ENCODE assay signal across 25 cellular contexts in the genomic region with DNA sequence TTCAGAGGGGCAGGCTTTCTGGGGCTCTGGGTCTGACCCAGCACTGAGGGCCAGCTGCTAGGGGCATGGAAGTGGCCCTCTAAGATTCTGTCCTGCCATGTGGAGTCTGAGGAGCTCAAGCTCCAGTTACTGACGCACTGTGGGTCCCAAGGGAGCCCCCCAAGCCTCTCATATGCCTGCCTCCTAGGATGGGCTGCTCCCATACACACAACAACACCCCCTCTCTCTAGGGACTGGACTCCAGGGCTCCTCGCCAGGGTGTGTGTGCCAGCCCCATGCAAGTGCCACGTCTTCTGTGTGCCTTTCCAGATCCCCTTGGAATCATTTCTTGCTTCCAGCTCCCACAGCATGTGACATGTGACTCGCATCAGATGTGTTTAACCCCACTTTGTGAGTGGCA.
"Had no signal": no experiment of that assay in that cellular context is flagged by ENCODE, and none has a peak within 500 bp of the region (broad histone marks: within the 10 kb centered on the region; RNA-seq: fewer than 3 reads in every experiment).

No MANE protein-coding gene starts in this region.

- H3K4me1 ChIP-seq: colonic mucosa, esophagus squamous epithelium, gastrocnemius medialis, left ventricle myocardium inferior, pancreas, psoas muscle, sigmoid colon had no signal

- DNase-seq: activated CD4-positive, alpha-beta T cell treated with anti-CD3 and anti-CD28 coated beads for 4 hours; activated CD4-positive, alpha-beta T cell treated with anti-CD3 and anti-CD28 coated beads, Interleukin-2, amount 50 U/mL, for 4 hours; activated naive CD4-positive, alpha-beta T cell; activated T-cell treated with anti-CD3 and anti-CD28 coated beads for 4 hours; activated T-cell treated with anti-CD3 and anti-CD28 coated beads, Interleukin-2, amount 50 U/mL, for 72 hours; colonic mucosa; effector CD8-positive, alpha-beta T cell; esophagus squamous epithelium; gastrocnemius medialis; glutamatergic neuron; islet precursor cell; left ventricle myocardium inferior; nucleus accumbens; psoas muscle; sigmoid colon; small intestine; stimulated activated CD4-positive, alpha-beta T cell treated with anti-CD3 and anti-CD28 coated beads, Interleukin-1b, Interleukin-23, amount 100 ng/mL, for 48 hours; stimulated activated CD4-positive, alpha-beta T cell treated with anti-CD3 and anti-CD28 coated beads, Interleukin-4, amount 100 ng/mL, for 4 hours; stimulated activated CD8-positive, alpha-beta memory T cell treated with anti-CD3 and anti-CD28 coated beads, Interleukin-4, amount 100 ng/mL, for 48 hours; stimulated activated naive B cell treated with anti-CD40 and anti-IgM and Interleukin-4, amounts not matched to agents 10 μg/mL and 1 μg/mL and 100 μg/mL, for 72 hours had no signal

- H3K36me3 ChIP-seq: colonic mucosa, esophagus squamous epithelium, gastrocnemius medialis, left ventricle myocardium inferior, pancreas, sigmoid colon had no signal

- H3K4me3 ChIP-seq: colonic mucosa, esophagus squamous epithelium, gastrocnemius medialis, left ventricle myocardium inferior, pancreas, psoas muscle, sigmoid colon had no signal

- H3K9me3 ChIP-seq: colonic mucosa, esophagus squamous epithelium, gastrocnemius medialis, left ventricle myocardium inferior, pancreas, psoas muscle, sigmoid colon had no signal

- H3K27ac ChIP-seq: colonic mucosa, epithelial cell of prostate, esophagus squamous epithelium, gastrocnemius medialis, left ventricle myocardium inferior, pancreas, psoas muscle, sigmoid colon, VCaP had no signal

- FAIRE-seq: endometrium, pancreas, small intestine, TTC549 had no signal

- H3K27me3 ChIP-seq: colonic mucosa, pancreas, sigmoid colon had no signal
